In genomic region chr5:33430983-33431382, GRCh38 we compare ENCODE assay signal across 6 cellular contexts.
"Had no signal": no experiment of that assay in that cellular context is flagged by ENCODE, and none has a peak within 500 bp of the region (broad histone marks: within the 10 kb centered on the region; RNA-seq: fewer than 3 reads in every experiment).

No MANE protein-coding gene starts in this region.

- FAIRE-seq: HTR-8/SVneo had no signal

- H3K4me2 ChIP-seq: KMS-11 had no signal

- H3K27ac ChIP-seq: HL-60, KMS-11 had no signal

- H3K9ac ChIP-seq: KMS-11 had no signal

- DNase-seq: IMR-90, KBM-7, KG1 had no signal
